Comparison of ENCODE assay signal across 8 cellular contexts in genomic region chr7:151062399-151063211, GRCh38. TPM values are rescaled to one million over a fixed set of nuclear protein-coding genes. Genes with fewer than 3 reads are reported as not detected.
A peak's percentile ranks its signal among the peaks of the same experiment; 100 is the strongest.
DNase-seq lines count a peak whose midpoint lies in the region; ATAC-seq, FAIRE-seq and TF ChIP-seq lines count a peak whose summit lies in the region.

No MANE protein-coding gene starts in this region.

- H3K9me3 ChIP-seq in tibial artery, result no peaks in the 10 kb centered on the region

- H3K4me3 ChIP-seq in bronchial epithelial cell (ENCODE audit: low read depth, low read length) (peak overlapping the region; percentile 2), tibial artery (peak overlapping the region; percentile 21 to 34)

- H3K27me3 ChIP-seq in bronchial epithelial cell (ENCODE audit: control insufficient read depth, insufficient read depth, low read length), result no peaks in the 10 kb centered on the region
- no peaks in the 10 kb centered on the region for H3K27me3 ChIP-seq in tibial artery

- peak overlapping the region; percentile 91 to 98 for H3K27ac ChIP-seq in tibial artery

- no peak for TF ChIP-seq CTCF in bronchial epithelial cell (IDR thresholded peaks at IDR 0.05; ENCODE audit: insufficient read depth, low read length, severe bottlenecking)
- TF ChIP-seq CTCF in tibial artery (IDR thresholded peaks at IDR 0.05), result no peak

- peaks cover 0 to 49% (median 42%) of the 10 kb centered on the region in 4 donors for H3K4me1 ChIP-seq in tibial artery

- ATAC-seq in GM18867 (IDR thresholded peaks at IDR 0.05; ENCODE audit: unreplicated experiment), result no peak
- no peak for ATAC-seq in HG03354 (IDR thresholded peaks at IDR 0.05; ENCODE audit: poor library complexity, severe bottlenecking, unreplicated experiment)
- ATAC-seq in HG03280 (IDR thresholded peaks at IDR 0.05; ENCODE audit: unreplicated experiment), result no peak

- DNase-seq in HuH-7.5 (ENCODE audit: low spot score) (peak; percentile 99), bronchial epithelial cell (ENCODE audit: low read depth) (no peak), kidney tubule cell (ENCODE audit: low spot score) (peak; percentile 97), tibial artery (no peak), amniotic stem cell (lab: John Stamatoyannopoulos, UW) (no peak)

- intact Hi-C loops in tibial artery (cut with DNase I; ENCODE audit: low total_unique reads), result no loop called here

- H3K36me3 ChIP-seq in bronchial epithelial cell (ENCODE audit: control insufficient read depth, insufficient read depth, low read length) (peaks cover 17% of the 10 kb centered on the region), tibial artery (peaks cover 35 to 39% (median 35%) of the 10 kb centered on the region in 3 donors)

- FAIRE-seq in bronchial epithelial cell (lab: Jason Lieb, UNC), result no peak

RNA-seq across cellular contexts. Expression of gene SLC4A2, which starts 3.2 kb away (rescaled TPM):
- 33.2 and 38.9 TPM in 2 replicates for total RNA-seq in bronchial epithelial cell

RNA-seq across cellular contexts. Expression of gene CDK5, which starts 4.9 kb away (rescaled TPM):
- total RNA-seq in bronchial epithelial cell, result 11.6 and 12.4 TPM in 2 replicates

RNA-seq across cellular contexts. Expression of gene ASIC3, which starts 14.3 kb away (rescaled TPM):
- total RNA-seq in bronchial epithelial cell, result under 0.01 and 0.26 TPM in 2 replicates

RNA-seq across cellular contexts. Expression of gene FASTK, which starts 18.0 kb away (rescaled TPM):
- 51.6 and 65.8 TPM in 2 replicates for total RNA-seq in bronchial epithelial cell

RNA-seq across cellular contexts. Expression of gene TMUB1, which starts 20.7 kb away (rescaled TPM):
- total RNA-seq in bronchial epithelial cell, result 9.0 and 11.6 TPM in 2 replicates

Comparison
In these comparisons a context has a peak if more than half of its experiments do, and no peak if none do; other contexts are left out.
1. DNase-seq: peak in HuH-7.5 (single experiment) and kidney tubule cell (single experiment); none in bronchial epithelial cell (single experiment), tibial artery (0 of 2) and amniotic stem cell (single experiment).